ENCODE assay signal across 1 cellular context in the genomic region with DNA sequence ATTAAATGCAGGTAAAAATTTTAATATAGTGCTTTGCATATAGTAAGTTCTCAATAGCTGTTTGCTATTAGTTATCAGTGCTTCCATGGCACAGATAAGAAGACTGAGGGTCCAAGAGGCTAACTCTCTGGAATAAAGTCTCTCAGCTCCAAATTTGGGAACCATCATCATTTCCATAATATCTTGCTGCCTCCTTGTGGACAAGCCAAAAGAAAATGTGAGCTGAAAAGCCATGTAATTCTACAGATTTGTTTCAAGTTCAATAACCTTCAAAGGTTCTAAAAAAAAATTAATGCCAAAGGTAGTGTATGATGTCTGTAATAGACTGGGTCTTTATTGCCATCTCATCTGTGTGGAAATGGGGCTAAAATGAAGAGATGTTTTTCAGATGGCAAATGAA.
TF ChIP-seq lines count a peak whose summit lies in the region.

No MANE protein-coding gene starts in this region.

TF ChIP-seq in GM12878, 131 proteins besides CTCF, POLR2A, EP300 and RAD21 (continued from another document):
- TF ChIP-seq, protein P1, sequence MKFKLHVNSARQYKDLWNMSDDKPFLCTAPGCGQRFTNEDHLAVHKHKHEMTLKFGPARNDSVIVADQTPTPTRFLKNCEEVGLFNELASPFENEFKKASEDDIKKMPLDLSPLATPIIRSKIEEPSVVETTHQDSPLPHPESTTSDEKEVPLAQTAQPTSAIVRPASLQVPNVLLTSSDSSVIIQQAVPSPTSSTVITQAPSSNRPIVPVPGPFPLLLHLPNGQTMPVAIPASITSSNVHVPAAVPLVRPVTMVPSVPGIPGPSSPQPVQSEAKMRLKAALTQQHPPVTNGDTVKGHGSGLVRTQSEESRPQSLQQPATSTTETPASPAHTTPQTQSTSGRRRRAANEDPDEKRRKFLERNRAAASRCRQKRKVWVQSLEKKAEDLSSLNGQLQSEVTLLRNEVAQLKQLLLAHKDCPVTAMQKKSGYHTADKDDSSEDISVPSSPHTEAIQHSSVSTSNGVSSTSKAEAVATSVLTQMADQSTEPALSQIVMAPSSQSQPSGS (IDR thresholded peaks at IDR 0.05; ENCODE audit: low read length) = no peak
- TF ChIP-seq GABPA (IDR thresholded peaks at IDR 0.05; ENCODE audit: low read depth) = no peak
TF ChIP-seq in GM12878: peak in this region for 0.
